ENCODE assay signal across 1 cellular context in genomic region chr4:69832326-69833030, GRCh38.
TF ChIP-seq lines count a peak whose summit lies in the region.

No MANE protein-coding gene starts in this region.

TF ChIP-seq in HepG2, 621 proteins besides CTCF, POLR2A, EP300 and RAD21 (continued from another document and continues in another):
- TF ChIP-seq NFIC (IDR thresholded peaks at IDR 0.05; ENCODE audit: low read length) (peak; percentile 97), FOXP4 (CRISPR knock-in tag; IDR thresholded peaks at IDR 0.05) (peak; percentile 96), BORCS8-MEF2B (CRISPR knock-in tag; IDR thresholded peaks at IDR 0.05) (peak; percentile 39; the same call in 1 of the 2 replicates), SRSF1 (optimal IDR thresholded peaks at IDR 0.05; ENCODE audit: low read depth, low read length) (no peak), E2F1 (CRISPR knock-in tag; IDR thresholded peaks at IDR 0.05) (no peak), THAP9 (CRISPR knock-in tag; IDR thresholded peaks at IDR 0.05; ENCODE audit: borderline replicate concordance) (no peak), STAT5B (CRISPR knock-in tag; IDR thresholded peaks at IDR 0.05) (no peak), ZNF75D (CRISPR knock-in tag; IDR thresholded peaks at IDR 0.05; ENCODE audit: borderline replicate concordance) (no peak), RFX3 (CRISPR knock-in tag; IDR thresholded peaks at IDR 0.05) (no peak), PCBP2 (optimal IDR thresholded peaks at IDR 0.05; ENCODE audit: low read depth, low read length, poor library complexity, severe bottlenecking) (no peak), RNF219 (CRISPR knock-in tag; IDR thresholded peaks at IDR 0.05) (no peak), ZSCAN9 (CRISPR knock-in tag; IDR thresholded peaks at IDR 0.05; ENCODE audit: borderline replicate concordance) (no peak; the same call in 1 of the 2 replicates), SCMH1 (CRISPR knock-in tag; IDR thresholded peaks at IDR 0.05; ENCODE audit: borderline replicate concordance) (no peak), ZNF652 (CRISPR knock-in tag; IDR thresholded peaks at IDR 0.05; ENCODE audit: borderline replicate concordance, low read depth) (peak; percentile 41; the same call in 1 of the 2 replicates), GTF2F1 (IDR thresholded peaks at IDR 0.05; ENCODE audit: low read length) (no peak), GFI1 (CRISPR knock-in tag; IDR thresholded peaks at IDR 0.05; ENCODE audit: borderline replicate concordance) (no peak; the same call in none of the 2 replicates), ZNF724P (CRISPR knock-in tag; IDR thresholded peaks at IDR 0.05; ENCODE audit: borderline replicate concordance) (no peak), ZNF207 (IDR thresholded peaks at IDR 0.05; ENCODE audit: borderline replicate concordance) (no peak), ZNF570 (CRISPR knock-in tag; IDR thresholded peaks at IDR 0.05; ENCODE audit: borderline replicate concordance) (no peak), CBX5 (CRISPR knock-in tag; IDR thresholded peaks at IDR 0.05; ENCODE audit: borderline replicate concordance) (peak; percentile 91; the same call in 1 of the 2 replicates), ZNF644 (CRISPR knock-in tag; IDR thresholded peaks at IDR 0.05; ENCODE audit: low read depth) (peak; percentile 71; the same call in 1 of the 2 replicates), ZSCAN12 (CRISPR knock-in tag; IDR thresholded peaks at IDR 0.05) (no peak), ZNF878 (CRISPR knock-in tag; IDR thresholded peaks at IDR 0.05) (no peak; the same call in 1 of the 2 replicates), ZBTB26 (CRISPR knock-in tag; IDR thresholded peaks at IDR 0.05; ENCODE audit: borderline replicate concordance) (no peak; the same call in 1 of the 2 replicates), NFE2 (CRISPR knock-in tag; IDR thresholded peaks at IDR 0.05) (no peak), XRCC5 (optimal IDR thresholded peaks at IDR 0.05; ENCODE audit: low read length) (peak; percentile 44), RBM39 (IDR thresholded peaks at IDR 0.05; ENCODE audit: low read depth, low read length, poor library complexity, severe bottlenecking) (no peak), KAT8 (CRISPR knock-in tag; IDR thresholded peaks at IDR 0.05) (peak; percentile 75), ZNF781 (CRISPR knock-in tag; IDR thresholded peaks at IDR 0.05; ENCODE audit: borderline replicate concordance, not compliant biosample characterization) (peak; percentile 25), KDM2A (CRISPR knock-in tag; IDR thresholded peaks at IDR 0.05; ENCODE audit: borderline replicate concordance, low read depth) (peak; percentile 55; the same call in 1 of the 2 replicates), HNRNPL (IDR thresholded peaks at IDR 0.05; ENCODE audit: low read depth, low read length) (no peak), ETV5 (CRISPR knock-in tag; IDR thresholded peaks at IDR 0.05; ENCODE audit: borderline replicate concordance) (peak; percentile 87), ZFAT (CRISPR knock-in tag; conservative IDR thresholded peaks at IDR 0.05) (no peak), MAFG (CRISPR knock-in tag; IDR thresholded peaks at IDR 0.05) (no peak), ZNF879 (CRISPR knock-in tag; IDR thresholded peaks at IDR 0.05) (no peak), KMT2A (CRISPR knock-in tag; IDR thresholded peaks at IDR 0.05) (no peak), SNAPC5 (CRISPR knock-in tag; IDR thresholded peaks at IDR 0.05; ENCODE audit: borderline replicate concordance) (no peak), ZNF264 (CRISPR knock-in tag; IDR thresholded peaks at IDR 0.05) (peak; percentile 94), HNF4A (CRISPR knock-in tag; IDR thresholded peaks at IDR 0.05) (peak; percentile 98), TOE1 (CRISPR knock-in tag; IDR thresholded peaks at IDR 0.05) (no peak), ZBTB42 (CRISPR knock-in tag; IDR thresholded peaks at IDR 0.05) (no peak), RAD51 (IDR thresholded peaks at IDR 0.05; ENCODE audit: borderline replicate concordance) (no peak), SIX4 (CRISPR knock-in tag; IDR thresholded peaks at IDR 0.05) (peak; percentile 85), ZNF691 (CRISPR knock-in tag; IDR thresholded peaks at IDR 0.05; ENCODE audit: borderline replicate concordance, low read depth) (no peak; the same call in 1 of the 2 replicates), ZNF709 (CRISPR knock-in tag; IDR thresholded peaks at IDR 0.05) (peak; percentile 73; the same call in 1 of the 2 replicates), ZNF674 (CRISPR knock-in tag; IDR thresholded peaks at IDR 0.05; ENCODE audit: low read depth) (no peak), ZNF777 (CRISPR knock-in tag; IDR thresholded peaks at IDR 0.05) (no peak), KAT7 (CRISPR knock-in tag; IDR thresholded peaks at IDR 0.05; ENCODE audit: borderline replicate concordance) (no peak; the same call in 1 of the 2 replicates), ZBTB25 (CRISPR knock-in tag; IDR thresholded peaks at IDR 0.05) (no peak)
- TF ChIP-seq, protein P1, sequence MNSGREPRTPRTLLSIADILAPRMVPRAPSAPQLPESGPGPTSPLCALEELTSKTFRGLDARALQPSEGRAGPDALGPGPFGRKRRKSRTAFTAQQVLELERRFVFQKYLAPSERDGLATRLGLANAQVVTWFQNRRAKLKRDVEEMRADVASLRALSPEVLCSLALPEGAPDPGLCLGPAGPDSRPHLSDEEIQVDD (CRISPR knock-in tag; IDR thresholded peaks at IDR 0.05; ENCODE audit: borderline replicate concordance), result no peak
- TF ChIP-seq, protein P2, sequence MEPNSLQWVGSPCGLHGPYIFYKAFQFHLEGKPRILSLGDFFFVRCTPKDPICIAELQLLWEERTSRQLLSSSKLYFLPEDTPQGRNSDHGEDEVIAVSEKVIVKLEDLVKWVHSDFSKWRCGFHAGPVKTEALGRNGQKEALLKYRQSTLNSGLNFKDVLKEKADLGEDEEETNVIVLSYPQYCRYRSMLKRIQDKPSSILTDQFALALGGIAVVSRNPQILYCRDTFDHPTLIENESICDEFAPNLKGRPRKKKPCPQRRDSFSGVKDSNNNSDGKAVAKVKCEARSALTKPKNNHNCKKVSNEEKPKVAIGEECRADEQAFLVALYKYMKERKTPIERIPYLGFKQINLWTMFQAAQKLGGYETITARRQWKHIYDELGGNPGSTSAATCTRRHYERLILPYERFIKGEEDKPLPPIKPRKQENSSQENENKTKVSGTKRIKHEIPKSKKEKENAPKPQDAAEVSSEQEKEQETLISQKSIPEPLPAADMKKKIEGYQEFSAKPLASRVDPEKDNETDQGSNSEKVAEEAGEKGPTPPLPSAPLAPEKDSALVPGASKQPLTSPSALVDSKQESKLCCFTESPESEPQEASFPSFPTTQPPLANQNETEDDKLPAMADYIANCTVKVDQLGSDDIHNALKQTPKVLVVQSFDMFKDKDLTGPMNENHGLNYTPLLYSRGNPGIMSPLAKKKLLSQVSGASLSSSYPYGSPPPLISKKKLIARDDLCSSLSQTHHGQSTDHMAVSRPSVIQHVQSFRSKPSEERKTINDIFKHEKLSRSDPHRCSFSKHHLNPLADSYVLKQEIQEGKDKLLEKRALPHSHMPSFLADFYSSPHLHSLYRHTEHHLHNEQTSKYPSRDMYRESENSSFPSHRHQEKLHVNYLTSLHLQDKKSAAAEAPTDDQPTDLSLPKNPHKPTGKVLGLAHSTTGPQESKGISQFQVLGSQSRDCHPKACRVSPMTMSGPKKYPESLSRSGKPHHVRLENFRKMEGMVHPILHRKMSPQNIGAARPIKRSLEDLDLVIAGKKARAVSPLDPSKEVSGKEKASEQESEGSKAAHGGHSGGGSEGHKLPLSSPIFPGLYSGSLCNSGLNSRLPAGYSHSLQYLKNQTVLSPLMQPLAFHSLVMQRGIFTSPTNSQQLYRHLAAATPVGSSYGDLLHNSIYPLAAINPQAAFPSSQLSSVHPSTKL (CRISPR knock-in tag; IDR thresholded peaks at IDR 0.05), result peak; percentile 99
- TF ChIP-seq, protein P3, sequence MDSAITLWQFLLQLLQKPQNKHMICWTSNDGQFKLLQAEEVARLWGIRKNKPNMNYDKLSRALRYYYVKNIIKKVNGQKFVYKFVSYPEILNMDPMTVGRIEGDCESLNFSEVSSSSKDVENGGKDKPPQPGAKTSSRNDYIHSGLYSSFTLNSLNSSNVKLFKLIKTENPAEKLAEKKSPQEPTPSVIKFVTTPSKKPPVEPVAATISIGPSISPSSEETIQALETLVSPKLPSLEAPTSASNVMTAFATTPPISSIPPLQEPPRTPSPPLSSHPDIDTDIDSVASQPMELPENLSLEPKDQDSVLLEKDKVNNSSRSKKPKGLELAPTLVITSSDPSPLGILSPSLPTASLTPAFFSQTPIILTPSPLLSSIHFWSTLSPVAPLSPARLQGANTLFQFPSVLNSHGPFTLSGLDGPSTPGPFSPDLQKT (CRISPR knock-in tag; IDR thresholded peaks at IDR 0.05; ENCODE audit: borderline replicate concordance), result no peak
